13 cellular contexts compared by ENCODE assay signal in genomic region chr5:167814828-167815227, GRCh38.
A peak's percentile ranks its signal among the peaks of the same experiment; 100 is the strongest.
DNase-seq lines count a peak whose midpoint lies in the region; ATAC-seq and TF ChIP-seq lines count a peak whose summit lies in the region.
"Had no signal": no experiment of that assay in that cellular context is flagged by ENCODE, and none has a peak within 500 bp of the region (broad histone marks: within the 10 kb centered on the region; RNA-seq: fewer than 3 reads in every experiment).

No MANE protein-coding gene starts in this region.

- DNase-seq in AG09319 (ENCODE audit: extremely low read depth, low read depth) = peak; percentile 36
- peak; percentile 99 for DNase-seq in NCI-H226
- DNase-seq in chondrocyte (ENCODE audit: low spot score) = no peak
- DNase-seq in kidney glomerular epithelial cell (lab: John Stamatoyannopoulos, UW) = peak; percentile 98
- DNase-seq in G401 (ENCODE audit: low spot score) = no peak
- no peak for DNase-seq in hippocampal formation (lab: John Stamatoyannopoulos, UW)
- no peak for DNase-seq in T-helper 1 cell
- DNase-seq: naive B cell; NCI-H345; stimulated activated CD4-positive, alpha-beta T cell treated with anti-CD3 and anti-CD28 coated beads, Interleukin-12 subunit alpha, Interleukin-12 subunit beta, amount 100 ng/mL, for 4 hours had no signal

- peak overlapping the region; percentile 86 for H3K27ac Mint-ChIP-seq in chondrocyte (ENCODE audit: unreplicated experiment)
- H3K27ac Mint-ChIP-seq: B cell; naive B cell; stimulated activated memory B cell treated with anti-CD40 and anti-IgM and Interleukin-4, amounts not matched to agents 10 μg/mL and 1 μg/mL and 100 μg/mL, for 72 hours had no signal

- H3K4me3 Mint-ChIP-seq in chondrocyte (ENCODE audit: unreplicated experiment) = no peak overlapping the region
- H3K4me3 Mint-ChIP-seq: B cell; naive B cell; stimulated activated memory B cell treated with anti-CD40 and anti-IgM and Interleukin-4, amounts not matched to agents 10 μg/mL and 1 μg/mL and 100 μg/mL, for 72 hours had no signal

- in situ Hi-C loops in G401 (cut with HindIII; ENCODE audit: low sequenced_read_pairs) = no loop called here

- TF ChIP-seq CTCF in AG09319 (IDR thresholded peaks at IDR 0.05; ENCODE audit: low read depth, low read length) = no peak
- no peak for TF ChIP-seq CTCF in chondrocyte (IDR thresholded peaks at IDR 0.05)

- no peak for ATAC-seq in GM21576 (IDR thresholded peaks at IDR 0.05; ENCODE audit: unreplicated experiment)
- ATAC-seq: stimulated activated memory B cell treated with anti-CD40 and anti-IgM and Interleukin-4, amounts not matched to agents 10 μg/mL and 1 μg/mL and 100 μg/mL, for 72 hours had no signal

- peaks cover 60% of the 10 kb centered on the region for H3K4me1 Mint-ChIP-seq in chondrocyte (ENCODE audit: low read depth)
- H3K4me1 Mint-ChIP-seq: B cell; naive B cell; stimulated activated memory B cell treated with anti-CD40 and anti-IgM and Interleukin-4, amounts not matched to agents 10 μg/mL and 1 μg/mL and 100 μg/mL, for 72 hours had no signal

- no peaks in the 10 kb centered on the region for H3K27me3 Mint-ChIP-seq in chondrocyte (ENCODE audit: low read depth)
- H3K27me3 Mint-ChIP-seq: B cell; naive B cell; stimulated activated memory B cell treated with anti-CD40 and anti-IgM and Interleukin-4, amounts not matched to agents 10 μg/mL and 1 μg/mL and 100 μg/mL, for 72 hours had no signal

- no peaks in the 10 kb centered on the region for H3K36me3 Mint-ChIP-seq in chondrocyte (ENCODE audit: low read depth)
- H3K36me3 Mint-ChIP-seq: naive B cell; stimulated activated memory B cell treated with anti-CD40 and anti-IgM and Interleukin-4, amounts not matched to agents 10 μg/mL and 1 μg/mL and 100 μg/mL, for 72 hours had no signal

- H3K9me3 Mint-ChIP-seq in chondrocyte (ENCODE audit: low read depth) = no peaks in the 10 kb centered on the region
- H3K9me3 Mint-ChIP-seq: stimulated activated memory B cell treated with anti-CD40 and anti-IgM and Interleukin-4, amounts not matched to agents 10 μg/mL and 1 μg/mL and 100 μg/mL, for 72 hours had no signal

Comparison
In these comparisons a context has a peak if more than half of its experiments do, and no peak if none do; other contexts are left out.
1. DNase-seq: peak in AG09319 (single experiment), NCI-H226 (single experiment) and kidney glomerular epithelial cell (single experiment); none in chondrocyte (single experiment), G401 (single experiment), hippocampal formation (0 of 2) and T-helper 1 cell (0 of 5).